ENCODE assay signal across 12 cellular contexts in the genomic region with DNA sequence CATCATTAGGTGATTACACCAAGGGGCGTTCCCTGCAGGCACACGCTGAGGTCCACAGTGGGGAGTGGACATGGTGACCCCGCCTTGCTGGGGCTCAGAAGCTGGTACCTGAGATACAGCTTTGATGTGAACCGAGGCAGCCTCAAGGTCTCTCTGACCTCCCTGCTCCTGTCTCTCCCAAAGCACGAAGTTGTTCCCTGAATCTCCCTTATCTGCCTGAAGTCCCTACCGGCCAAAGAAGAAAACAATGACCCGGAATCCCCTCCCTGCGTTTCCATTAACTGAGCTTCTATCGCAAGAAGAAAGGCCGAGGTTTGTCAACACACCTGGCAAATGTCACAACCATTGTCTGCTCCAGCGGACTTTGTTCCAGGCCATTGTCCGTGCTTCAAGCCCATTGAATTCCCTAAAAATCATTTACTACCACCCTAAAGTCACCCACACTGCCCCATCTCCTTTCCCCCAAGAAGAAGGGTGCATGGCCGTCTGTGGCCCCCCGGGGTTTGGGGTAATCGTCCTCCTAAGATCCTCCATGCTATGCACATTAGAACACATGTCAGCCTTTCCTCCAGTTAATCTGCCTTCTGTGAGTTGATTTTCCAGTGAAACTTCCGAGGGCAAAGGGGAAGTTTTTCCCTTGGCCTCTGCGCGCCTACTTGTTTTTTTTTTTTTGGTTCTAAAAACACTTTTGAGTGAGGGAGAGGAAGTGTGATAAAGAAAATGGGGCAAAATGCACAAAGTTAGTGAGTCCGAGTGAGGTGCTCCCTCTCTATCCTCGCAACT. TPM values are rescaled to one million over a fixed set of nuclear protein-coding genes. Genes with fewer than 3 reads are reported as not detected.
DNase-seq lines count a peak whose midpoint lies in the region; ATAC-seq and TF ChIP-seq lines count a peak whose summit lies in the region.
"Had no signal": no experiment of that assay in that cellular context is flagged by ENCODE, and none has a peak within 500 bp of the region (broad histone marks: within the 10 kb centered on the region; RNA-seq: fewer than 3 reads in every experiment).

No MANE protein-coding gene starts in this region.

- H3K9ac ChIP-seq in BLaER1, result no peak overlapping the region; the same call in 1 of the 2 replicates

- H3K9me3 ChIP-seq in BLaER1, result no peaks in the 10 kb centered on the region
- H3K9me3 ChIP-seq: MG63 had no signal

- DNase-seq in left ventricle myocardium superior (peak; percentile 13), sciatic nerve (ENCODE audit: low spot score) (no peak), epidermal melanocyte (ENCODE audit: insufficient read length, low spot score) (no peak), NCI-H1694 treated with DMSO at 0.1 percent for 48 hours (lab: John Stamatoyannopoulos, UW) (no peak), 8988T (no peak)
- DNase-seq: activated naive CD8-positive, alpha-beta T cell treated with anti-CD3 and anti-CD28 coated beads, Interleukin-2, amount 10 ng/mL, durations not matched to agents 7 days and 5 days; MG63; NCI-H2171 treated with DMSO at 0.1 percent for 48 hours; WERI-Rb-1 had no signal

- intact Hi-C loops in left ventricle myocardium superior (cut with micrococcal nuclease), result no loop called here
- intact Hi-C loops in sciatic nerve (cut with DNase I), result no loop called here

- no peaks in the 10 kb centered on the region for H4K20me1 ChIP-seq in BLaER1

- H3K4me2 ChIP-seq in BLaER1, result peak overlapping the region; percentile 83

- no peak for TF ChIP-seq CTCF in VCaP (conservative IDR thresholded peaks at IDR 0.05)

- no peaks in the 10 kb centered on the region for H3K27me3 ChIP-seq in BLaER1
- H3K27me3 ChIP-seq: MG63 had no signal

- H3K36me3 ChIP-seq in BLaER1, result no peaks in the 10 kb centered on the region
- H3K36me3 ChIP-seq: MG63, WERI-Rb-1 had no signal

- peaks cover 94% of the 10 kb centered on the region for H3K4me1 ChIP-seq in BLaER1

- 0 out of 2 replicates have a peak overlapping the region, but pooled peaks have one; percentile 51 for H3K27ac ChIP-seq in BLaER1
- H3K27ac ChIP-seq in VCaP, result peak overlapping the region; percentile 52
- H3K27ac ChIP-seq: WERI-Rb-1 had no signal

- ATAC-seq in left ventricle myocardium superior (peak; percentile 7), sciatic nerve (peak; percentile 1), GM18498 (IDR thresholded peaks at IDR 0.05; ENCODE audit: unreplicated experiment) (no peak)

- no peak overlapping the region for H3K4me3 ChIP-seq in BLaER1
- H3K4me3 ChIP-seq: MG63 had no signal

RNA-seq across cellular contexts. Expression of a gene that starts 48.1 kb away (rescaled TPM):
- total RNA-seq in left ventricle myocardium superior, result 52.4 TPM
- total RNA-seq in sciatic nerve, result 129 TPM
